Comparison of ENCODE assay signal across 16 cellular contexts in genomic region chr6:15476631-15477380, GRCh38.
DNase-seq lines count a peak whose midpoint lies in the region; TF ChIP-seq lines count a peak whose summit lies in the region.
"Had no signal": no experiment of that assay in that cellular context is flagged by ENCODE, and none has a peak within 500 bp of the region (broad histone marks: within the 10 kb centered on the region; RNA-seq: fewer than 3 reads in every experiment).

No MANE protein-coding gene starts in this region.

- TF ChIP-seq CTCF in thyroid gland (IDR thresholded peaks at IDR 0.05) = no peak

- no peak overlapping the region for H2BK5ac ChIP-seq in mesenchymal stem cell (ENCODE audit: low read depth, low read length, poor library complexity, severe bottlenecking)

- H3K36me3 Mint-ChIP-seq in activated CD4-positive, alpha-beta T cell treated with anti-CD3 and anti-CD28 coated beads, Interleukin-2, amount 10 ng/mL, durations not matched to agents 24 days and 14 days (ENCODE audit: low read depth) = peaks cover 44% of the 10 kb centered on the region
- H3K36me3 Mint-ChIP-seq in activated CD4-positive, alpha-beta T cell treated with anti-CD3 and anti-CD28 coated beads, Interleukin-2, amount 10 ng/mL, durations not matched to agents 7 days and 5 days (ENCODE audit: low read depth) = peaks cover 44% of the 10 kb centered on the region
- peaks cover 0 to 42% (median 14%) of the 10 kb centered on the region in 3 donors for H3K36me3 Mint-ChIP-seq in CD8-positive, alpha-beta memory T cell

- no peak overlapping the region for H3K4me2 ChIP-seq in mesenchymal stem cell (ENCODE audit: low read length, poor library complexity, severe bottlenecking)
- H3K4me2 ChIP-seq: PC-9, smooth muscle cell had no signal

- H3K27me3 Mint-ChIP-seq in activated CD4-positive, alpha-beta T cell treated with anti-CD3 and anti-CD28 coated beads, Interleukin-2, amount 10 ng/mL, durations not matched to agents 24 days and 14 days = no peaks in the 10 kb centered on the region
- H3K27me3 Mint-ChIP-seq in activated CD4-positive, alpha-beta T cell treated with anti-CD3 and anti-CD28 coated beads, Interleukin-2, amount 10 ng/mL, durations not matched to agents 7 days and 5 days = no peaks in the 10 kb centered on the region
- no peaks in the 10 kb centered on the region for H3K27me3 Mint-ChIP-seq in CD8-positive, alpha-beta memory T cell
- H3K27me3 Mint-ChIP-seq: activated naive CD8-positive, alpha-beta T cell treated with anti-CD3 and anti-CD28 coated beads, Interleukin-2, amount 10 ng/mL, durations not matched to agents 7 days and 5 days; T-cell had no signal

- H3K27ac ChIP-seq in duodenal mucosa (ENCODE audit: low read depth, low read length) (peak overlapping the region; percentile 27), mesenchymal stem cell (ENCODE audit: low read length, poor library complexity, severe bottlenecking) (no peak overlapping the region), thyroid gland (peak overlapping the region; percentile 25 to 36 (median 26))
- H3K27ac ChIP-seq in CD8-positive, alpha-beta memory T cell (ENCODE audit: low read depth, low read length) = no peak overlapping the region
- H3K27ac ChIP-seq: PC-9 had no signal

- no peaks in the 10 kb centered on the region for H3K9me3 Mint-ChIP-seq in activated CD4-positive, alpha-beta T cell treated with anti-CD3 and anti-CD28 coated beads, Interleukin-2, amount 10 ng/mL, durations not matched to agents 24 days and 14 days
- H3K9me3 Mint-ChIP-seq in activated CD4-positive, alpha-beta T cell treated with anti-CD3 and anti-CD28 coated beads, Interleukin-2, amount 10 ng/mL, durations not matched to agents 7 days and 5 days = no peaks in the 10 kb centered on the region
- H3K9me3 Mint-ChIP-seq in CD8-positive, alpha-beta memory T cell = no peaks in the 10 kb centered on the region
- H3K9me3 Mint-ChIP-seq: activated naive CD8-positive, alpha-beta T cell treated with anti-CD3 and anti-CD28 coated beads, Interleukin-2, amount 10 ng/mL, durations not matched to agents 7 days and 5 days; T-cell had no signal

- intact Hi-C loops in activated CD4-positive, alpha-beta T cell treated with anti-CD3 and anti-CD28 coated beads, Interleukin-2, amount 10 ng/mL, durations not matched to agents 24 days and 14 days (cut with micrococcal nuclease) = no loop called here
- intact Hi-C loops in thyroid gland (cut with DNase I) = no loop called here

- H3K79me1 ChIP-seq in mesenchymal stem cell (replicated peaks; ENCODE audit: low read length, poor library complexity, severe bottlenecking) = peaks cover 31% of the 10 kb centered on the region

- POLR2A ChIA-PET in activated CD4-positive, alpha-beta T cell treated with anti-CD3 and anti-CD28 coated beads, Interleukin-2, amount 10 ng/mL, durations not matched to agents 7 days and 5 days (lab: Charles Lee) = no interaction called here
- POLR2A ChIA-PET in CD8-positive, alpha-beta memory T cell (lab: Charles Lee) = interaction anchor here (0.6 kb wide), 1 partner anchor 38 kb away, joined by 4 read pairs; no protein-coding TSS in a partner anchor

- H3K9ac ChIP-seq in duodenal mucosa (ENCODE audit: low read depth in 1 of 2, low read length in 2 of 2) = no peak overlapping the region
- H3K9ac ChIP-seq in mesenchymal stem cell (ENCODE audit: low read length) = no peak overlapping the region

- H3K27ac Mint-ChIP-seq in activated CD4-positive, alpha-beta T cell treated with anti-CD3 and anti-CD28 coated beads, Interleukin-2, amount 10 ng/mL, durations not matched to agents 24 days and 14 days = peak overlapping the region; percentile 35
- no peak overlapping the region for H3K27ac Mint-ChIP-seq in activated CD4-positive, alpha-beta T cell treated with anti-CD3 and anti-CD28 coated beads, Interleukin-2, amount 10 ng/mL, durations not matched to agents 7 days and 5 days
- H3K27ac Mint-ChIP-seq in CD8-positive, alpha-beta memory T cell = peak overlapping the region in 2 of 8 donors; percentile 35 to 43
- H3K27ac Mint-ChIP-seq: activated naive CD8-positive, alpha-beta T cell treated with anti-CD3 and anti-CD28 coated beads, Interleukin-2, amount 10 ng/mL, durations not matched to agents 7 days and 5 days; T-cell had no signal

- CTCF ChIA-PET in activated CD4-positive, alpha-beta T cell treated with anti-CD3 and anti-CD28 coated beads, Interleukin-2, amount 10 ng/mL, durations not matched to agents 7 days and 5 days (lab: Charles Lee) = no interaction called here
- CTCF ChIA-PET in CD8-positive, alpha-beta memory T cell (lab: Charles Lee) = no interaction called here

- H3K4me3 ChIP-seq in duodenal mucosa (ENCODE audit: low read depth in 1 of 2, low read length in 2 of 2) = no peak overlapping the region
- H3K4me3 ChIP-seq in mesenchymal stem cell (ENCODE audit: insufficient read depth in 1 of 2, low read depth in 1 of 2, low read length in 2 of 2) = no peak overlapping the region
- no peak overlapping the region for H3K4me3 ChIP-seq in thyroid gland (replicated peaks in 1 of 3)
- no peak overlapping the region for H3K4me3 ChIP-seq in CD8-positive, alpha-beta memory T cell (ENCODE audit: low read length)
- H3K4me3 ChIP-seq: PC-9, smooth muscle cell had no signal

- no peak overlapping the region for H2BK120ac ChIP-seq in mesenchymal stem cell (ENCODE audit: low read depth, low read length)

- H3K14ac ChIP-seq in mesenchymal stem cell (ENCODE audit: low read length in 2 of 2) = no peak overlapping the region

- H3K23ac ChIP-seq in mesenchymal stem cell (ENCODE audit: low read length in 2 of 2) = no peak overlapping the region

- H2BK12ac ChIP-seq in mesenchymal stem cell (ENCODE audit: low read length in 2 of 2) = peak overlapping the region in 1 of 2 experiments; percentile 54

- no peak for DNase-seq in activated CD4-positive, alpha-beta T cell treated with anti-CD3 and anti-CD28 coated beads, Interleukin-2, amount 10 ng/mL, durations not matched to agents 24 days and 14 days
- DNase-seq in activated CD4-positive, alpha-beta T cell treated with anti-CD3 and anti-CD28 coated beads, Interleukin-2, amount 10 ng/mL, durations not matched to agents 7 days and 5 days = no peak
- peak; percentile 38 for DNase-seq in mesenchymal stem cell
- no peak for DNase-seq in thyroid gland
- no peak for DNase-seq in COLO668 (lab: John Stamatoyannopoulos, UW; ENCODE audit: unreplicated experiment)
- DNase-seq in amniotic stem cell (lab: John Stamatoyannopoulos, UW) = no peak
- DNase-seq in CD8-positive, alpha-beta memory T cell = no peak
- DNase-seq: 8988T; activated naive CD8-positive, alpha-beta T cell treated with anti-CD3 and anti-CD28 coated beads, Interleukin-2, amount 10 ng/mL, durations not matched to agents 7 days and 5 days; cortex of kidney; DMS 273 treated with DMSO at 0.1 percent for 48 hours; NCI-H2227 treated with DMSO at 0.1 percent for 48 hours; PC-9; T-cell had no signal

- H3K4me1 ChIP-seq in duodenal mucosa (ENCODE audit: control insufficient read depth in 1 of 2, insufficient read depth in 2 of 2, low read length in 2 of 2) (peaks cover 0 to 5% of the 10 kb centered on the region in 2 donors), mesenchymal stem cell (ENCODE audit: control insufficient read depth, insufficient read depth, low read depth, low read length) (peaks cover 3% of the 10 kb centered on the region), thyroid gland (peaks cover 11 to 34% of the 10 kb centered on the region in 2 donors)
- no peaks in the 10 kb centered on the region for H3K4me1 ChIP-seq in CD8-positive, alpha-beta memory T cell (ENCODE audit: insufficient read depth, low read length)

- H3K27me3 ChIP-seq in duodenal mucosa (ENCODE audit: control insufficient read depth in 1 of 2, insufficient read depth in 2 of 2, low read length in 2 of 2) (no peaks in the 10 kb centered on the region), mesenchymal stem cell (ENCODE audit: control insufficient read depth in 1 of 2, insufficient read depth in 1 of 2, low read length in 2 of 2) (no peaks in the 10 kb centered on the region), thyroid gland (no peaks in the 10 kb centered on the region)
- no peaks in the 10 kb centered on the region for H3K27me3 ChIP-seq in CD8-positive, alpha-beta memory T cell (ENCODE audit: insufficient read depth, low read length, poor library complexity, severe bottlenecking)

- no peak overlapping the region for H3K18ac ChIP-seq in mesenchymal stem cell (ENCODE audit: low read depth in 1 of 2, low read length in 2 of 2)

- no peak overlapping the region for H2AFZ ChIP-seq in mesenchymal stem cell (ENCODE audit: low read depth, low read length)
- H2AFZ ChIP-seq: PC-9 had no signal

- H3K9me3 ChIP-seq in duodenal mucosa (ENCODE audit: control insufficient read depth in 1 of 2, low read length in 2 of 2) = no peaks in the 10 kb centered on the region
- no peaks in the 10 kb centered on the region for H3K9me3 ChIP-seq in mesenchymal stem cell (ENCODE audit: control insufficient read depth, low read length)
- H3K9me3 ChIP-seq in thyroid gland = no peaks in the 10 kb centered on the region
- H3K9me3 ChIP-seq in CD8-positive, alpha-beta memory T cell (ENCODE audit: low read length) = no peaks in the 10 kb centered on the region

- H4K8ac ChIP-seq in mesenchymal stem cell (ENCODE audit: low read length) = no peak overlapping the region

- no peak overlapping the region for H4K91ac ChIP-seq in mesenchymal stem cell (ENCODE audit: low read length)

- no peak overlapping the region for H2AK5ac ChIP-seq in mesenchymal stem cell (ENCODE audit: low read length, severe bottlenecking)

- WGBS in mesenchymal stem cell = 90% methylated on average over 6 of the region's 7 CpGs
- 49 to 56% methylated on average over 7 of the region's 7 CpGs for WGBS in thyroid gland, 2 donors

- peaks cover 39% of the 10 kb centered on the region for H3K4me1 Mint-ChIP-seq in activated CD4-positive, alpha-beta T cell treated with anti-CD3 and anti-CD28 coated beads, Interleukin-2, amount 10 ng/mL, durations not matched to agents 24 days and 14 days
- H3K4me1 Mint-ChIP-seq in activated CD4-positive, alpha-beta T cell treated with anti-CD3 and anti-CD28 coated beads, Interleukin-2, amount 10 ng/mL, durations not matched to agents 7 days and 5 days = peaks cover 27% of the 10 kb centered on the region
- H3K4me1 Mint-ChIP-seq in CD8-positive, alpha-beta memory T cell = peaks cover 47 to 53% (median 50%) of the 10 kb centered on the region in 3 donors

- no peak overlapping the region for H3K4ac ChIP-seq in mesenchymal stem cell (ENCODE audit: low read depth in 1 of 2, low read length in 2 of 2)

- no peak for TF ChIP-seq POLR2A in thyroid gland (IDR thresholded peaks at IDR 0.05)

- no peak overlapping the region for H3K4me3 Mint-ChIP-seq in activated CD4-positive, alpha-beta T cell treated with anti-CD3 and anti-CD28 coated beads, Interleukin-2, amount 10 ng/mL, durations not matched to agents 24 days and 14 days
- H3K4me3 Mint-ChIP-seq in activated CD4-positive, alpha-beta T cell treated with anti-CD3 and anti-CD28 coated beads, Interleukin-2, amount 10 ng/mL, durations not matched to agents 7 days and 5 days = no peak overlapping the region
- peak overlapping the region in 1 of 7 donors; percentile 65 for H3K4me3 Mint-ChIP-seq in CD8-positive, alpha-beta memory T cell
- H3K4me3 Mint-ChIP-seq: activated naive CD8-positive, alpha-beta T cell treated with anti-CD3 and anti-CD28 coated beads, Interleukin-2, amount 10 ng/mL, durations not matched to agents 7 days and 5 days; T-cell had no signal

- H2BK15ac ChIP-seq in mesenchymal stem cell (ENCODE audit: low read depth, poor library complexity, severe bottlenecking) = no peak overlapping the region

- H3K36me3 ChIP-seq in duodenal mucosa (ENCODE audit: control insufficient read depth in 1 of 2, insufficient read depth in 2 of 2, low read length in 2 of 2) (peaks cover 5 to 9% of the 10 kb centered on the region in 2 donors), mesenchymal stem cell (ENCODE audit: control insufficient read depth in 1 of 2, insufficient read depth in 2 of 2, low read depth in 1 of 2, low read length in 2 of 2) (peaks cover 4 to 26% of the 10 kb centered on the region in 2 experiments), thyroid gland (no peaks in the 10 kb centered on the region)
- no peaks in the 10 kb centered on the region for H3K36me3 ChIP-seq in CD8-positive, alpha-beta memory T cell (ENCODE audit: insufficient read depth, low read length)

Comparison
In these comparisons a context has a peak if more than half of its experiments do, and no peak if none do; other contexts are left out.
1. H3K27ac ChIP-seq: peak in duodenal mucosa (single experiment) and thyroid gland (3 of 3); none in mesenchymal stem cell (single experiment) and CD8-positive, alpha-beta memory T cell (single experiment).